In genomic region chr2:43103093-43103404, GRCh38 we compare ENCODE assay signal across 16 cellular contexts.
DNase-seq lines count a peak whose midpoint lies in the region; ATAC-seq and TF ChIP-seq lines count a peak whose summit lies in the region.
"Had no signal": no experiment of that assay in that cellular context is flagged by ENCODE, and none has a peak within 500 bp of the region (broad histone marks: within the 10 kb centered on the region; RNA-seq: fewer than 3 reads in every experiment).

No MANE protein-coding gene starts in this region.

- TF ChIP-seq EP300 in esophagus muscularis mucosa (IDR thresholded peaks at IDR 0.05) (no peak), ovary (IDR thresholded peaks at IDR 0.05) (no peak)

- H3K27ac ChIP-seq in body of pancreas, result peak overlapping the region in 3 of 4 donors; percentile 87 to 88 (median 88)
- peak overlapping the region; percentile 81 to 90 (median 85) for H3K27ac ChIP-seq in esophagus muscularis mucosa (replicated peaks in 1 of 4)
- peak overlapping the region; percentile 23 to 67 for H3K27ac ChIP-seq in ovary
- H3K27ac ChIP-seq in tibial artery, result peak overlapping the region; percentile 75 to 85

- H3K4me1 Mint-ChIP-seq in T-helper 17 cell, result peaks cover 4% of the 10 kb centered on the region

- TF ChIP-seq CTCF in body of pancreas (IDR thresholded peaks at IDR 0.05), result no peak
- no peak for TF ChIP-seq CTCF in esophagus muscularis mucosa (IDR thresholded peaks at IDR 0.05)
- no peak for TF ChIP-seq CTCF in ovary (IDR thresholded peaks at IDR 0.05)
- no peak for TF ChIP-seq CTCF in tibial artery (IDR thresholded peaks at IDR 0.05)

- TF ChIP-seq POLR2A in body of pancreas (IDR thresholded peaks at IDR 0.05), result no peak
- no peak for TF ChIP-seq POLR2A in esophagus muscularis mucosa (IDR thresholded peaks at IDR 0.05; ENCODE audit: low read depth)
- no peak for TF ChIP-seq POLR2A in ovary (IDR thresholded peaks at IDR 0.05)

- 80 to 84% methylated on average over 3 of the region's 3 CpGs for WGBS in body of pancreas, 2 donors
- 86% methylated on average over 3 of the region's 3 CpGs for WGBS in esophagus muscularis mucosa
- WGBS in ovary, 3 donors, result 65 to 80% (median 70%) methylated on average over 3 of the region's 3 CpGs

- no peak overlapping the region for H3K4me3 ChIP-seq in body of pancreas
- H3K4me3 ChIP-seq in esophagus muscularis mucosa, result no peak overlapping the region
- no peak overlapping the region for H3K4me3 ChIP-seq in ovary
- H3K4me3 ChIP-seq in tibial artery, result no peak overlapping the region
- H3K4me3 ChIP-seq: K562 had no signal

- H3K27me3 Mint-ChIP-seq in T-helper 17 cell, result no peaks in the 10 kb centered on the region

- H3K27ac Mint-ChIP-seq in T-helper 17 cell, result no peak overlapping the region

- H3K9me3 ChIP-seq in body of pancreas (no peaks in the 10 kb centered on the region), esophagus muscularis mucosa (no peaks in the 10 kb centered on the region), ovary (no peaks in the 10 kb centered on the region), tibial artery (no peaks in the 10 kb centered on the region), T-helper 17 cell (ENCODE audit: control insufficient read depth, low read length, poor library complexity, severe bottlenecking) (no peaks in the 10 kb centered on the region)

- DNase-seq in body of pancreas (no peak), esophagus muscularis mucosa (ENCODE audit: extremely low spot score) (no peak), ovary (no peak), tibial artery (peak in 1 of 2 donors; percentile 28), T-helper 17 cell (no peak), Kasumi-1 (lab: John Stamatoyannopoulos, UW) (no peak)
- DNase-seq: AML-193; Calu3; hippocampal formation; NCI-H1092; NCI-H2081 treated with DMSO at 0.1 percent for 48 hours; NCI-H69; stimulated activated naive CD4-positive, alpha-beta T cell had no signal

- no peak overlapping the region for H3K4me3 Mint-ChIP-seq in T-helper 17 cell

- ATAC-seq in body of pancreas, result no peak
- ATAC-seq in T-helper 17 cell, result no peak
- ATAC-seq in GM21390 (IDR thresholded peaks at IDR 0.05; ENCODE audit: unreplicated experiment), result no peak
- ATAC-seq: K562, Panc1 had no signal

- intact Hi-C loops in body of pancreas (cut with DNase I), result no loop called here
- intact Hi-C loops in esophagus muscularis mucosa (cut with DNase I), result loop anchor here (10.0 kb wide), 1 partner anchor 78 kb away; no protein-coding TSS in a partner anchor
- intact Hi-C loops in ovary (cut with DNase I), result loop anchor here in 1 of 4 donors (10.0 kb wide), 1 partner anchor 68 kb away; no protein-coding TSS in a partner anchor
- intact Hi-C loops in tibial artery (cut with DNase I; ENCODE audit: low total_unique reads), result no loop called here

- H3K36me3 ChIP-seq in body of pancreas (replicated peaks in 1 of 2; ENCODE audit: insufficient read depth in 1 of 2, low read depth in 2 of 2), result no peaks in the 10 kb centered on the region
- no peaks in the 10 kb centered on the region for H3K36me3 ChIP-seq in esophagus muscularis mucosa
- H3K36me3 ChIP-seq in ovary, result no peaks in the 10 kb centered on the region
- no peaks in the 10 kb centered on the region for H3K36me3 ChIP-seq in tibial artery

- no peaks in the 10 kb centered on the region for H3K27me3 ChIP-seq in body of pancreas
- H3K27me3 ChIP-seq in esophagus muscularis mucosa, result no peaks in the 10 kb centered on the region
- H3K27me3 ChIP-seq in ovary, result no peaks in the 10 kb centered on the region
- no peaks in the 10 kb centered on the region for H3K27me3 ChIP-seq in tibial artery

- H3K36me3 Mint-ChIP-seq in T-helper 17 cell (ENCODE audit: low read depth), result no peaks in the 10 kb centered on the region

- H3K4me1 ChIP-seq in body of pancreas (peaks cover 28% of the 10 kb centered on the region), esophagus muscularis mucosa (peaks cover 37 to 70% (median 61%) of the 10 kb centered on the region in 4 donors), ovary (ENCODE audit: insufficient read depth) (peaks cover 34% of the 10 kb centered on the region), tibial artery (peaks cover 0 to 61% (median 45%) of the 10 kb centered on the region in 4 donors)
